8 cellular contexts compared by ENCODE assay signal in genomic region chr1:200668514-200669313, GRCh38. TPM values are rescaled to one million over a fixed set of nuclear protein-coding genes. Genes with fewer than 3 reads are reported as not detected.
A peak's percentile ranks its signal among the peaks of the same experiment; 100 is the strongest.
DNase-seq lines count a peak whose midpoint lies in the region; ATAC-seq, FAIRE-seq and TF ChIP-seq lines count a peak whose summit lies in the region.

No MANE protein-coding gene starts in this region.

- H3K9me3 ChIP-seq in SJSA1 (replicated peaks), result no peaks in the 10 kb centered on the region
- H3K9me3 ChIP-seq in sigmoid colon, result no peaks in the 10 kb centered on the region

- TF ChIP-seq CTCF in sigmoid colon (IDR thresholded peaks at IDR 0.05), result no peak

- TF ChIP-seq POLR2A in sigmoid colon (IDR thresholded peaks at IDR 0.05), result no peak

- WGBS in sigmoid colon, 2 donors, result 9 to 32% methylated on average over 7 of the region's 7 CpGs

- intact Hi-C loops in sigmoid colon (cut with DNase I), result no loop called here

- H3K36me3 ChIP-seq in SJSA1 (peaks cover 23% of the 10 kb centered on the region), sigmoid colon (peaks cover 0 to 20% (median 4%) of the 10 kb centered on the region in 4 donors)

- H3K27me3 ChIP-seq in SJSA1 (replicated peaks) (no peaks in the 10 kb centered on the region), sigmoid colon (no peaks in the 10 kb centered on the region)

- no peak for TF ChIP-seq EP300 in sigmoid colon (IDR thresholded peaks at IDR 0.05)

- DNase-seq in GM19239 (ENCODE audit: insufficient read length, low spot score) (no peak), SJSA1 (ENCODE audit: low read depth in 1 of 2, low spot score in 2 of 2) (peak in 1 of 2 experiments; percentile 14), fibroblast of peridontal ligament (ENCODE audit: extremely low read depth) (peak; percentile 8), sigmoid colon (no peak), SK-N-DZ (ENCODE audit: low spot score) (no peak), SHP77 treated with DMSO at 0.1 percent for 48 hours (lab: John Stamatoyannopoulos, UW) (no peak)
- DNase-seq in stimulated activated CD4-positive, alpha-beta T cell treated with anti-CD3 and anti-CD28 coated beads, Interleukin-4, amount 100 ng/mL, for 4 hours, result no peak

- peak; percentile 45 for FAIRE-seq in GM19239 (lab: Jason Lieb, UNC)

- no peak for ATAC-seq in GM19351 (IDR thresholded peaks at IDR 0.05; ENCODE audit: unreplicated experiment)

- peaks cover 8% of the 10 kb centered on the region; the same call in 1 of the 2 replicates for H3K4me1 ChIP-seq in SJSA1 (replicated peaks)
- H3K4me1 ChIP-seq in sigmoid colon, result peaks cover 6 to 30% (median 27%) of the 10 kb centered on the region in 4 donors

- peak overlapping the region; percentile 100 for H3K27ac ChIP-seq in SJSA1
- peak overlapping the region; percentile 95 to 100 (median 98) for H3K27ac ChIP-seq in sigmoid colon

- H3K4me3 ChIP-seq in SJSA1 (peak overlapping the region; percentile 91), sigmoid colon (peak overlapping the region; percentile 67 to 99 (median 79))

RNA-seq across cellular contexts. Expression of gene DDX59, which starts 1.0 kb away (rescaled TPM):
- 16.5 and 24.2 TPM in 2 replicates for total RNA-seq in SJSA1 (2014; rRNA removed; shearing (Covaris generic))
- total RNA-seq in sigmoid colon, result 10 to 100 TPM; 24.0 to 29.6 (median 27.1) TPM
- polyA plus RNA-seq in sigmoid colon, result 10 to 100 TPM; 12.4 to 26.8 (median 16.8) TPM
- 12.6 and 16.0 TPM in 2 replicates for polyA plus RNA-seq in SK-N-DZ (2014; cell fraction: cytosol; rRNA removed)
- 16.9 and 24.1 TPM in 2 replicates for polyA plus RNA-seq in SK-N-DZ (2014; cell fraction: nucleus; rRNA removed)

RNA-seq across cellular contexts. Expression of gene KIF14, which starts 48.2 kb away (rescaled TPM):
- total RNA-seq in SJSA1 (2014; rRNA removed; shearing (Covaris generic)), result 27.8 and 32.2 TPM in 2 replicates
- under 1 TPM in 3 of 4 donors, not detected in 1; under 0.01 to 0.28 (median 0.27) TPM for total RNA-seq in sigmoid colon
- 1 to 10 TPM in 1 of 3 donors, under 1 TPM in 1, not detected in 1; 0.46 to 2.0 TPM for polyA plus RNA-seq in sigmoid colon
- 17.8 and 18.2 TPM in 2 replicates for polyA plus RNA-seq in SK-N-DZ (2014; cell fraction: cytosol; rRNA removed)
- polyA plus RNA-seq in SK-N-DZ (2014; cell fraction: nucleus; rRNA removed), result 10.5 and 11.7 TPM in 2 replicates

Comparison
In these comparisons a context has a peak if more than half of its experiments do, and no peak if none do; other contexts are left out.
1. RNA of gene KIF14, which starts 48.2 kb away (total RNA-seq): 27.8 to 32.2 TPM in SJSA1; under 0.01 to 0.28 TPM in sigmoid colon; every median in the first group is over 10 times any median in the second.